16 cellular contexts compared by ENCODE assay signal in genomic region chr17:14459955-14460354, GRCh38.
A peak's percentile ranks its signal among the peaks of the same experiment; 100 is the strongest.
DNase-seq lines count a peak whose midpoint lies in the region; TF ChIP-seq lines count a peak whose summit lies in the region.
"Had no signal": no experiment of that assay in that cellular context is flagged by ENCODE, and none has a peak within 500 bp of the region (broad histone marks: within the 10 kb centered on the region; RNA-seq: fewer than 3 reads in every experiment).

No MANE protein-coding gene starts in this region.

- H2AFZ ChIP-seq in MM.1S (ENCODE audit: low read length), result no peak overlapping the region

- H3K9ac ChIP-seq in MM.1S (ENCODE audit: low read length) (no peak overlapping the region), endodermal cell (ENCODE audit: extremely low read depth, low read length, poor library complexity, severe bottlenecking) (no peak overlapping the region)

- peak overlapping the region; percentile 48 for H3K27ac Mint-ChIP-seq in activated naive CD4-positive, alpha-beta T cell treated with anti-CD3 and anti-CD28 coated beads, Interleukin-2, amount 50 U/mL, for 24 hours
- no peak overlapping the region for H3K27ac Mint-ChIP-seq in activated naive CD4-positive, alpha-beta T cell treated with anti-CD3 and anti-CD28 coated beads for 36 hours
- peak overlapping the region; percentile 38 for H3K27ac Mint-ChIP-seq in nephron progenitor cell
- H3K27ac Mint-ChIP-seq in endodermal cell, result no peak overlapping the region
- H3K27ac Mint-ChIP-seq: CD4-positive, alpha-beta T cell had no signal

- TF ChIP-seq CTCF in nephron progenitor cell (IDR thresholded peaks at IDR 0.05), result no peak
- no peak for TF ChIP-seq CTCF in MM.1S (IDR thresholded peaks at IDR 0.05; ENCODE audit: low read length)
- no peak for TF ChIP-seq CTCF in endodermal cell (conservative IDR thresholded peaks at IDR 0.05)

- no peaks in the 10 kb centered on the region for H3F3A ChIP-seq in MM.1S (ENCODE audit: insufficient read depth, low read length)

- H3K4me3 ChIP-seq in MM.1S (ENCODE audit: low read length), result no peak overlapping the region
- H3K4me3 ChIP-seq in endodermal cell (ENCODE audit: low read length), result no peak overlapping the region
- H3K4me3 ChIP-seq: HAP-1, K562 had no signal

- H3K9me2 ChIP-seq in MM.1S (replicated peaks; ENCODE audit: insufficient read depth, low read length), result no peaks in the 10 kb centered on the region

- H3K27me3 ChIP-seq in MM.1S (replicated peaks; ENCODE audit: insufficient read depth, low read length) (no peaks in the 10 kb centered on the region), endodermal cell (ENCODE audit: control insufficient read depth, insufficient read depth, low read length, poor library complexity, severe bottlenecking) (no peaks in the 10 kb centered on the region)

- no peaks in the 10 kb centered on the region for H3K79me2 ChIP-seq in MM.1S (ENCODE audit: low read length)

- H3K9me3 ChIP-seq in MM.1S (replicated peaks; ENCODE audit: insufficient read depth, low read length), result no peaks in the 10 kb centered on the region
- peaks cover 33% of the 10 kb centered on the region for H3K9me3 ChIP-seq in endodermal cell (ENCODE audit: control insufficient read depth, low read length)

- intact Hi-C loops in activated naive CD4-positive, alpha-beta T cell treated with anti-CD3 and anti-CD28 coated beads for 36 hours (cut with micrococcal nuclease), result no loop called here

- H4K20me1 ChIP-seq in MM.1S (ENCODE audit: insufficient read depth, low read length), result no peaks in the 10 kb centered on the region

- CTCF ChIA-PET in activated naive CD4-positive, alpha-beta T cell treated with anti-CD3 and anti-CD28 coated beads for 36 hours (lab: Charles Lee), result no interaction called here

- peaks cover 4% of the 10 kb centered on the region for H3K9me3 Mint-ChIP-seq in activated naive CD4-positive, alpha-beta T cell treated with anti-CD3 and anti-CD28 coated beads, Interleukin-2, amount 50 U/mL, for 24 hours
- H3K9me3 Mint-ChIP-seq in activated naive CD4-positive, alpha-beta T cell treated with anti-CD3 and anti-CD28 coated beads for 36 hours, result no peaks in the 10 kb centered on the region
- H3K9me3 Mint-ChIP-seq in nephron progenitor cell (peaks cover 48% of the 10 kb centered on the region), endodermal cell (peaks cover 16% of the 10 kb centered on the region)
- H3K9me3 Mint-ChIP-seq: CD4-positive, alpha-beta T cell had no signal

- H3K4me3 Mint-ChIP-seq in activated naive CD4-positive, alpha-beta T cell treated with anti-CD3 and anti-CD28 coated beads, Interleukin-2, amount 50 U/mL, for 24 hours, result no peak overlapping the region
- no peak overlapping the region for H3K4me3 Mint-ChIP-seq in activated naive CD4-positive, alpha-beta T cell treated with anti-CD3 and anti-CD28 coated beads for 36 hours
- H3K4me3 Mint-ChIP-seq in nephron progenitor cell, result no peak overlapping the region
- no peak overlapping the region for H3K4me3 Mint-ChIP-seq in endodermal cell
- H3K4me3 Mint-ChIP-seq: CD4-positive, alpha-beta T cell had no signal

- H3K36me3 ChIP-seq in MM.1S (replicated peaks; ENCODE audit: insufficient read depth, low read length) (no peaks in the 10 kb centered on the region), endodermal cell (ENCODE audit: control insufficient read depth, insufficient read depth, low read length) (no peaks in the 10 kb centered on the region)
- H3K36me3 ChIP-seq: HAP-1 had no signal

- no peak overlapping the region for H3K27ac ChIP-seq in MM.1S (ENCODE audit: low read length)
- no peak overlapping the region for H3K27ac ChIP-seq in endodermal cell (ENCODE audit: low read depth, low read length)
- H3K27ac ChIP-seq: 22Rv1, HL-60 had no signal

- no peak for DNase-seq in activated naive CD4-positive, alpha-beta T cell treated with anti-CD3 and anti-CD28 coated beads for 36 hours
- DNase-seq in NCI-H69 (lab: John Stamatoyannopoulos, UW) (peak; percentile 5), nephron progenitor cell (no peak), inferior parietal cortex (ENCODE audit: extremely low spot score) (no peak), MM.1S (no peak), endodermal cell (no peak)
- DNase-seq: AML-193; C1 segment of cervical spinal cord; CD4-positive, alpha-beta T cell; DMS79; GDM1 had no signal

- WGBS in endodermal cell (ENCODE audit: insufficient coverage in 1 of 2, insufficient read length in 1 of 2), 2 experiments, result 71 to 85% methylated on average over 3 to 5 of the region's 5 CpGs

- peaks cover 25% of the 10 kb centered on the region for H3K4me1 Mint-ChIP-seq in activated naive CD4-positive, alpha-beta T cell treated with anti-CD3 and anti-CD28 coated beads, Interleukin-2, amount 50 U/mL, for 24 hours
- peaks cover 14% of the 10 kb centered on the region for H3K4me1 Mint-ChIP-seq in activated naive CD4-positive, alpha-beta T cell treated with anti-CD3 and anti-CD28 coated beads for 36 hours (ENCODE audit: low read depth)
- H3K4me1 Mint-ChIP-seq in nephron progenitor cell (peaks cover 46% of the 10 kb centered on the region), endodermal cell (peaks cover 32% of the 10 kb centered on the region)

- H3K4me1 ChIP-seq in MM.1S (ENCODE audit: low read length) (no peaks in the 10 kb centered on the region), endodermal cell (ENCODE audit: control insufficient read depth, insufficient read depth, low read length) (no peaks in the 10 kb centered on the region)
- H3K4me1 ChIP-seq: HAP-1 had no signal

- H3K27me3 Mint-ChIP-seq in activated naive CD4-positive, alpha-beta T cell treated with anti-CD3 and anti-CD28 coated beads, Interleukin-2, amount 50 U/mL, for 24 hours, result no peaks in the 10 kb centered on the region
- no peaks in the 10 kb centered on the region for H3K27me3 Mint-ChIP-seq in activated naive CD4-positive, alpha-beta T cell treated with anti-CD3 and anti-CD28 coated beads for 36 hours (ENCODE audit: low read depth)
- H3K27me3 Mint-ChIP-seq in nephron progenitor cell (ENCODE audit: low read depth, poor library complexity) (peaks cover 9% of the 10 kb centered on the region), endodermal cell (ENCODE audit: insufficient read depth) (peaks cover 6% of the 10 kb centered on the region)
- H3K27me3 Mint-ChIP-seq: CD4-positive, alpha-beta T cell had no signal

- peaks cover 1% of the 10 kb centered on the region for H3K36me3 Mint-ChIP-seq in activated naive CD4-positive, alpha-beta T cell treated with anti-CD3 and anti-CD28 coated beads, Interleukin-2, amount 50 U/mL, for 24 hours
- H3K36me3 Mint-ChIP-seq in activated naive CD4-positive, alpha-beta T cell treated with anti-CD3 and anti-CD28 coated beads for 36 hours (ENCODE audit: low read depth), result no peaks in the 10 kb centered on the region
- peaks cover 17% of the 10 kb centered on the region for H3K36me3 Mint-ChIP-seq in nephron progenitor cell (ENCODE audit: low read depth)
- H3K36me3 Mint-ChIP-seq in endodermal cell (ENCODE audit: low read depth), result peaks cover 4% of the 10 kb centered on the region

- H3K4me2 ChIP-seq in MM.1S (ENCODE audit: low read depth, low read length), result no peak overlapping the region

Comparison
In these comparisons a context has a peak if more than half of its experiments do, and no peak if none do; other contexts are left out.
1. H3K27ac Mint-ChIP-seq: peak in activated naive CD4-positive, alpha-beta T cell treated with anti-CD3 and anti-CD28 coated beads, Interleukin-2, amount 50 U/mL, for 24 hours (single experiment) and nephron progenitor cell (single experiment); none in activated naive CD4-positive, alpha-beta T cell treated with anti-CD3 and anti-CD28 coated beads for 36 hours (single experiment) and endodermal cell (single experiment).